1 cellular context compared by ENCODE assay signal in genomic region chr2:149587220-149587949, GRCh38.
TF ChIP-seq lines count a peak whose summit lies in the region.

MMADHC (minus strand) TSS chr2:149587775; CDS start chr2:149587097, 678 bp downstream.

TF ChIP-seq in K562, 482 proteins besides CTCF, POLR2A, EP300 and RAD21 (continued from another document and continues in another):
- TF ChIP-seq THAP12 (CRISPR knock-in tag; IDR thresholded peaks at IDR 0.05) (peak; percentile 82; the same call in 1 of the 2 replicates), BHLHE40 (IDR thresholded peaks at IDR 0.05; ENCODE audit: low read length) (peak; percentile 41; the same call in 1 of the 2 replicates), ZZZ3 (IDR thresholded peaks at IDR 0.05) (no peak; the same call in 1 of the 2 replicates), TCFL5 (CRISPR knock-in tag; conservative IDR thresholded peaks at IDR 0.05) (no peak), RREB1 (CRISPR knock-in tag; IDR thresholded peaks at IDR 0.05) (peak; percentile 84; the same call in 1 of the 2 replicates), DNMT1 (IDR thresholded peaks at IDR 0.05) (peak; percentile 57; the same call in 1 of the 2 replicates), KLF6 (CRISPR knock-in tag; IDR thresholded peaks at IDR 0.05; ENCODE audit: borderline replicate concordance) (no peak), HIVEP1 (CRISPR knock-in tag; IDR thresholded peaks at IDR 0.05) (no peak), THAP7 (CRISPR knock-in tag; IDR thresholded peaks at IDR 0.05) (0 out of 2 replicates have a peak, but pooled peaks have one; percentile 23), MEF2A (IDR thresholded peaks at IDR 0.05; ENCODE audit: control insufficient read depth, low read depth, low read length) (no peak), TARDBP (IDR thresholded peaks at IDR 0.05) (no peak), ZBTB5 (IDR thresholded peaks at IDR 0.05) (no peak), POLR3G (IDR thresholded peaks at IDR 0.05; ENCODE audit: extremely low read depth, insufficient read length, insufficient replicate concordance) (no peak), ZFP1 (CRISPR knock-in tag; IDR thresholded peaks at IDR 0.05) (no peak), DLX4 (CRISPR knock-in tag; IDR thresholded peaks at IDR 0.05) (no peak), TAF7 (tag; IDR thresholded peaks at IDR 0.05) (peak; percentile 98), CREB5 (CRISPR knock-in tag; IDR thresholded peaks at IDR 0.05) (no peak), CLOCK (CRISPR knock-in tag; IDR thresholded peaks at IDR 0.05; ENCODE audit: borderline replicate concordance) (no peak), ILK (tag; IDR thresholded peaks at IDR 0.05; ENCODE audit: borderline replicate concordance, low read depth) (no peak), FOXK2 (conservative IDR thresholded peaks at IDR 0.05 in 1 of 2, IDR thresholded peaks at IDR 0.05 in 1 of 2; ENCODE audit: low read depth in 2 of 2) (peak; percentile 60 to 63; a peak in 2 of 4 replicates), WHSC1 (IDR thresholded peaks at IDR 0.05; ENCODE audit: low read length) (no peak), MCM7 (IDR thresholded peaks at IDR 0.05) (no peak), SREBF1 (IDR thresholded peaks at IDR 0.05; ENCODE audit: borderline replicate concordance, low read depth, low read length) (no peak), CHD4 (IDR thresholded peaks at IDR 0.05; ENCODE audit: insufficient read depth, insufficient replicate concordance, low read depth, low read length, poor library complexity, severe bottlenecking) (no peak), ZBTB9 (CRISPR knock-in tag; IDR thresholded peaks at IDR 0.05) (peak; percentile 83; the same call in 1 of the 2 replicates), RERE (CRISPR knock-in tag; IDR thresholded peaks at IDR 0.05; ENCODE audit: borderline replicate concordance) (no peak), SP1 (CRISPR knock-in tag; IDR thresholded peaks at IDR 0.05) (peak; percentile 85)
